ENCODE assay signal across 28 cellular contexts in the genomic region with DNA sequence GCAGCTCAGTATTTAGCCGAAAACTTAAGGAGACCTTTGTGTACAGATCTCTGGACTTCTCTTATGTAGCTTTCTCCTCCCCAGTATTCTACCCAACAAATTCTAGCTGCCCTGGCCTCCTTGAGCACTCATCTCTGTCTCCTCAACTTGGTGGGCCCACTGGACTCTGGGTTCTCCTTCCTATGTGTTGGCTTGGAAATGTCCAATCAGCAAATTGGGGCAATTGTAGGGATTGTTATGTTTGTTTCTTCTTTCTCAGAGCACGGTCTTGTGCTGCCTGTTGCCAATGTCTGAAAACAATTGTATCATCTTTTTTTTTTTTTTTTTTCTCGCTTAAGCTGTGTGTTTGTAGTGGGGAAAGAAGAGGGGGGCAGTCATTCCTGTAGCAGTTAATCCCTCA. TPM values are rescaled to one million over a fixed set of nuclear protein-coding genes. Genes with fewer than 3 reads are reported as not detected.
A peak's percentile ranks its signal among the peaks of the same experiment; 100 is the strongest.
DNase-seq lines count a peak whose midpoint lies in the region; ATAC-seq, FAIRE-seq and TF ChIP-seq lines count a peak whose summit lies in the region.
"Had no signal": no experiment of that assay in that cellular context is flagged by ENCODE, and none has a peak within 500 bp of the region (broad histone marks: within the 10 kb centered on the region; RNA-seq: fewer than 3 reads in every experiment).

No MANE protein-coding gene starts in this region.

- H3K36me3 ChIP-seq in left ventricle myocardium inferior = no peaks in the 10 kb centered on the region
- no peaks in the 10 kb centered on the region for H3K36me3 ChIP-seq in K562 (ENCODE audit: control insufficient read depth, insufficient read depth, low read length)
- H3K36me3 ChIP-seq in endodermal cell (ENCODE audit: control insufficient read depth, insufficient read depth, low read length) = peaks cover 77% of the 10 kb centered on the region
- H3K36me3 ChIP-seq in aorta (ENCODE audit: control insufficient read depth in 1 of 2, insufficient read depth in 2 of 2, low read length in 1 of 2) = no peaks in the 10 kb centered on the region
- H3K36me3 ChIP-seq: BE2C; BLaER1 treated with 17β-estradiol and CSF1 and Interleukin-3, amounts not matched to agents 10 nM and 100 nM; HAP-1 had no signal

- H3K27me3 ChIP-seq in left ventricle myocardium inferior (ENCODE audit: low read depth) (no peaks in the 10 kb centered on the region), K562 (ENCODE audit: control insufficient read depth in 2 of 2, insufficient read depth in 2 of 2, low read length in 2 of 2) (peaks cover 0 to under 1% of the 10 kb centered on the region in 2 experiments; a peak in 1 of 5 replicates), endodermal cell (ENCODE audit: control insufficient read depth, insufficient read depth, low read length, poor library complexity, severe bottlenecking) (no peaks in the 10 kb centered on the region), aorta (ENCODE audit: control insufficient read depth in 1 of 2, insufficient read depth in 2 of 2, low read length in 1 of 2) (no peaks in the 10 kb centered on the region)
- H3K27me3 ChIP-seq: BLaER1 treated with 17β-estradiol and CSF1 and Interleukin-3, amounts not matched to agents 10 nM and 100 nM had no signal

- H3K79me2 ChIP-seq in K562 (ENCODE audit: control insufficient read depth, insufficient read depth, low read length) = no peaks in the 10 kb centered on the region

- H3K4me1 Mint-ChIP-seq in endodermal cell (peaks cover 61% of the 10 kb centered on the region), osteocyte (ENCODE audit: unreplicated experiment) (peaks cover 86% of the 10 kb centered on the region)
- peaks cover 0 to 4% of the 10 kb centered on the region in 2 donors for H3K4me1 Mint-ChIP-seq in stimulated activated naive B cell treated with anti-CD40 and anti-IgM and Interleukin-4, amounts not matched to agents 10 μg/mL and 1 μg/mL and 100 μg/mL, for 72 hours
- H3K4me1 Mint-ChIP-seq: CD14-positive monocyte; CD8-positive, alpha-beta memory T cell had no signal

- TF ChIP-seq CTCF in left ventricle myocardium inferior (IDR thresholded peaks at IDR 0.05; ENCODE audit: borderline replicate concordance) = no peak
- no peak for TF ChIP-seq CTCF in K562 (IDR thresholded peaks at IDR 0.05 in 2 of 3, conservative IDR thresholded peaks at IDR 0.05 in 1 of 3; ENCODE audit: insufficient read depth in 2 of 3, low read depth in 1 of 3, low read length in 3 of 3)
- no peak for TF ChIP-seq CTCF in endodermal cell (conservative IDR thresholded peaks at IDR 0.05)
- TF ChIP-seq CTCF in osteocyte (IDR thresholded peaks at IDR 0.05) = no peak

- H3K4me2 ChIP-seq in K562 (ENCODE audit: insufficient read depth, low read length) = no peak overlapping the region
- H3K4me2 ChIP-seq: BLaER1 treated with 17β-estradiol and CSF1 and Interleukin-3, amounts not matched to agents 10 nM and 100 nM; GM23338 had no signal

- TF ChIP-seq EP300 in K562 (IDR thresholded peaks at IDR 0.05; ENCODE audit: low read length) = no peak

- no peak for TF ChIP-seq RAD21 in K562 (CRISPR knock-in tag; conservative IDR thresholded peaks at IDR 0.05 in 1 of 2, IDR thresholded peaks at IDR 0.05 in 1 of 2)

- H3K9ac ChIP-seq in K562 (ENCODE audit: insufficient read depth in 1 of 2, low read depth in 2 of 2, low read length in 2 of 2) (no peak overlapping the region), endodermal cell (ENCODE audit: extremely low read depth, low read length, poor library complexity, severe bottlenecking) (no peak overlapping the region)
- H3K9ac ChIP-seq: BLaER1 treated with 17β-estradiol and CSF1 and Interleukin-3, amounts not matched to agents 10 nM and 100 nM had no signal

- no peak for TF ChIP-seq POLR2A in K562 (conservative IDR thresholded peaks at IDR 0.05)

- H4K20me1 ChIP-seq in K562 (replicated peaks; ENCODE audit: control insufficient read depth, insufficient read depth, low read length) = no peaks in the 10 kb centered on the region
- H4K20me1 ChIP-seq: BLaER1 treated with 17β-estradiol and CSF1 and Interleukin-3, amounts not matched to agents 10 nM and 100 nM had no signal

- H3K27ac ChIP-seq in left ventricle myocardium inferior (replicated peaks) (peak overlapping the region; percentile 31), K562 (ENCODE audit: extremely low read depth, low read depth, low read length) (no peak overlapping the region), endodermal cell (ENCODE audit: low read depth, low read length) (no peak overlapping the region), aorta (ENCODE audit: low read depth in 1 of 2, low read length in 2 of 2) (no peak overlapping the region)
- H3K27ac ChIP-seq: 22Rv1; BLaER1 treated with 17β-estradiol and CSF1 and Interleukin-3, amounts not matched to agents 10 nM and 100 nM had no signal

- POLR2A ChIA-PET in K562 (lab: Yijun Ruan, JAX) = no interaction called here

- H3K27me3 Mint-ChIP-seq in endodermal cell (ENCODE audit: insufficient read depth) (no peaks in the 10 kb centered on the region), osteocyte (ENCODE audit: unreplicated experiment) (no peaks in the 10 kb centered on the region)
- peaks cover 22 to 23% of the 10 kb centered on the region in 2 donors for H3K27me3 Mint-ChIP-seq in stimulated activated naive B cell treated with anti-CD40 and anti-IgM and Interleukin-4, amounts not matched to agents 10 μg/mL and 1 μg/mL and 100 μg/mL, for 72 hours

- H3K4me3 Mint-ChIP-seq in endodermal cell (peak overlapping the region; percentile 17), osteocyte (ENCODE audit: unreplicated experiment) (no peak overlapping the region)
- no peak overlapping the region for H3K4me3 Mint-ChIP-seq in stimulated activated naive B cell treated with anti-CD40 and anti-IgM and Interleukin-4, amounts not matched to agents 10 μg/mL and 1 μg/mL and 100 μg/mL, for 72 hours
- H3K4me3 Mint-ChIP-seq: CD14-positive monocyte; CD4-positive, alpha-beta T cell; CD8-positive, alpha-beta memory T cell; GM23338; HFFc6 had no signal

- FAIRE-seq in K562 (lab: Jason Lieb, UNC) = no peak
- FAIRE-seq: A204.1, D721Med, GM12878, GM18507, H54 had no signal

- no peak for DNase-seq in left ventricle myocardium inferior
- no peak for DNase-seq in left ventricle myocardium superior
- no peak for DNase-seq in K562 (ENCODE audit: extremely low read depth in 1 of 4, low spot score in 3 of 4)
- DNase-seq in endodermal cell = no peak
- DNase-seq in osteocyte (ENCODE audit: extremely low spot score, unreplicated experiment) = no peak
- DNase-seq in stimulated activated naive B cell treated with anti-CD40 and anti-IgM and Interleukin-4, amounts not matched to agents 10 μg/mL and 1 μg/mL and 100 μg/mL, for 72 hours = no peak
- no peak for DNase-seq in aorta
- no peak for DNase-seq in NOMO-1 (lab: John Stamatoyannopoulos, UW; ENCODE audit: unreplicated experiment in 2 of 2)
- DNase-seq: ACHN; AML-193; BE2C; CD4-positive, alpha-beta T cell; CD8-positive, alpha-beta memory T cell; DMS 273 treated with DMSO at 0.1 percent for 48 hours; DMS79; EL; GDM1; HFFc6 had no signal

- no peaks in the 10 kb centered on the region for H3K9me1 ChIP-seq in K562 (ENCODE audit: control insufficient read depth, insufficient read depth, low read length)

- H3K36me3 Mint-ChIP-seq in endodermal cell (ENCODE audit: low read depth) (peaks cover 45% of the 10 kb centered on the region), osteocyte (ENCODE audit: unreplicated experiment) (peaks cover 58% of the 10 kb centered on the region)
- no peaks in the 10 kb centered on the region for H3K36me3 Mint-ChIP-seq in stimulated activated naive B cell treated with anti-CD40 and anti-IgM and Interleukin-4, amounts not matched to agents 10 μg/mL and 1 μg/mL and 100 μg/mL, for 72 hours
- H3K36me3 Mint-ChIP-seq: CD14-positive monocyte; CD8-positive, alpha-beta memory T cell had no signal

- WGBS in K562 (ENCODE audit: insufficient coverage, low coverage, missing lambda C conversion rate) = 0% methylated on average over 1 of the region's 3 CpGs
- WGBS in endodermal cell (ENCODE audit: insufficient coverage in 1 of 2, insufficient read length in 1 of 2), 2 experiments = 79 to 100% methylated on average over 1 to 3 of the region's 3 CpGs
- 93 to 95% methylated on average over 2 to 3 of the region's 3 CpGs for WGBS in aorta, 2 donors

- intact Hi-C loops in left ventricle myocardium inferior (cut with micrococcal nuclease) (no loop called here), left ventricle myocardium superior (cut with micrococcal nuclease) (no loop called here), K562 (cut with micrococcal nuclease) (no loop called here), aorta (cut with DNase I) (no loop called here)

- in situ Hi-C loops in K562 (cut with MboI) = no loop called here

- H2AFZ ChIP-seq in K562 (ENCODE audit: low read depth, low read length) = no peak overlapping the region
- H2AFZ ChIP-seq: GM23338 had no signal

- CTCF ChIA-PET in K562 (lab: Yijun Ruan, JAX; ENCODE audit: low intra/inter-chr PET ratio) = no interaction called here

- ATAC-seq in left ventricle myocardium superior (no peak), K562 (no peak), aorta (ENCODE audit: low FRiP score) (no peak)
- ATAC-seq in stimulated activated naive B cell treated with anti-CD40 and anti-IgM and Interleukin-4, amounts not matched to agents 10 μg/mL and 1 μg/mL and 100 μg/mL, for 72 hours (replicated peaks) = no peak
- ATAC-seq: GM12878, GM23338 had no signal

- BruUV-seq in K562 (replicated peaks; lab: Mats Ljungman, UMichigan) = no TSS peak

- H3K9me3 Mint-ChIP-seq in endodermal cell (no peaks in the 10 kb centered on the region), osteocyte (ENCODE audit: unreplicated experiment) (peaks cover 9% of the 10 kb centered on the region)
- no peaks in the 10 kb centered on the region for H3K9me3 Mint-ChIP-seq in stimulated activated naive B cell treated with anti-CD40 and anti-IgM and Interleukin-4, amounts not matched to agents 10 μg/mL and 1 μg/mL and 100 μg/mL, for 72 hours
- H3K9me3 Mint-ChIP-seq: CD4-positive, alpha-beta T cell; CD8-positive, alpha-beta memory T cell; GM23338 had no signal

- H3K9me3 ChIP-seq in left ventricle myocardium inferior (replicated peaks) (peaks cover 16% of the 10 kb centered on the region), K562 (replicated peaks; ENCODE audit: control insufficient read depth, insufficient read depth, low read depth, low read length) (no peaks in the 10 kb centered on the region), endodermal cell (ENCODE audit: control insufficient read depth, low read length) (peaks cover 15% of the 10 kb centered on the region), aorta (ENCODE audit: control insufficient read depth, low read length) (no peaks in the 10 kb centered on the region)
- H3K9me3 ChIP-seq: BE2C had no signal

- H3K4me3 ChIP-seq in left ventricle myocardium inferior = no peak overlapping the region
- H3K4me3 ChIP-seq in K562 = no peak overlapping the region
- H3K4me3 ChIP-seq in endodermal cell (ENCODE audit: low read length) = peak overlapping the region; percentile 53
- no peak overlapping the region for H3K4me3 ChIP-seq in aorta (ENCODE audit: low read length in 2 of 2)
- H3K4me3 ChIP-seq: BLaER1 treated with 17β-estradiol and CSF1 and Interleukin-3, amounts not matched to agents 10 nM and 100 nM; GM12878; GM23338; HAP-1 had no signal

- peaks cover 59% of the 10 kb centered on the region for H3K4me1 ChIP-seq in left ventricle myocardium inferior
- H3K4me1 ChIP-seq in K562 (replicated peaks in 1 of 2; ENCODE audit: control insufficient read depth in 2 of 2, insufficient read depth in 2 of 2, low read length in 2 of 2) = no peaks in the 10 kb centered on the region
- peaks cover 10% of the 10 kb centered on the region for H3K4me1 ChIP-seq in endodermal cell (ENCODE audit: control insufficient read depth, insufficient read depth, low read length)
- H3K4me1 ChIP-seq in aorta (ENCODE audit: control insufficient read depth in 1 of 2, insufficient read depth in 2 of 2, low read length in 2 of 2) = peaks cover 0 to 2% of the 10 kb centered on the region in 2 donors
- H3K4me1 ChIP-seq: BLaER1 treated with 17β-estradiol and CSF1 and Interleukin-3, amounts not matched to agents 10 nM and 100 nM had no signal

- H3K27ac Mint-ChIP-seq in endodermal cell (peak overlapping the region; percentile 74), osteocyte (ENCODE audit: unreplicated experiment) (peak overlapping the region; percentile 79)
- no peak overlapping the region for H3K27ac Mint-ChIP-seq in stimulated activated naive B cell treated with anti-CD40 and anti-IgM and Interleukin-4, amounts not matched to agents 10 μg/mL and 1 μg/mL and 100 μg/mL, for 72 hours
- H3K27ac Mint-ChIP-seq: CD14-positive monocyte; CD4-positive, alpha-beta T cell; CD8-positive, alpha-beta memory T cell; GM23338; HFFc6 had no signal

RNA-seq across cellular contexts. Expression of gene NTN4, which starts 30.2 kb away (rescaled TPM):
- 76.8 TPM for total RNA-seq in left ventricle myocardium inferior
- total RNA-seq in left ventricle myocardium superior = 76.5 TPM
- total RNA-seq in K562 (2011; cell fraction: chromatin; rRNA removed; ENCODE audit: low replicate concordance) = not detected in 2 replicates
- total RNA-seq in K562 (2011; cell fraction: nucleolus; rRNA removed) = not detected in 2 replicates
- not detected in 2 replicates for total RNA-seq in K562 (2011; cell fraction: nucleoplasm; rRNA removed)
- not detected in 2 replicates for total RNA-seq in K562 (2014; rRNA removed)
- not detected in 2 replicates for total RNA-seq in K562 (2014; rRNA removed; fragmentation: Illumina TruSeq; extraction: Trizol)
- not detected in 2 replicates for total RNA-seq in K562 (2015; rRNA removed; fragmentation: Illumina TruSeq; extraction: Trizol)
- 0.13 TPM in 1 of 2 replicates, not detected in the other for total RNA-seq in K562 (2021)
- polyA plus RNA-seq in K562 (2011; rRNA removed) = not detected in 2 replicates
- polyA plus RNA-seq in K562 (2011; cell fraction: cytosol; rRNA removed) = 0.01 TPM in 2 replicates
- not detected in 2 replicates for polyA plus RNA-seq in K562 (2011; cell fraction: nucleus; rRNA removed)
- polyA plus RNA-seq in K562 (2012) = not detected in 2 replicates
- not detected in 2 replicates for polyA plus RNA-seq in K562 (2014; fragmentation: Illumina TruSeq; extraction: Trizol)
- polyA plus RNA-seq in K562 (2014; fragmentation: Nextera tagmentation; extraction: Ambion mirVana) = not detected
- polyA plus RNA-seq in K562 (2014; rRNA removed) = not detected in 2 replicates
- not detected in 2 replicates for polyA minus RNA-seq in K562 (2011; rRNA and poly(A)+ RNA removed)
- not detected in 2 replicates for polyA minus RNA-seq in K562 (2011; cell fraction: cytosol; rRNA and poly(A)+ RNA removed)
- polyA minus RNA-seq in K562 (2011; cell fraction: nucleus; rRNA and poly(A)+ RNA removed) = not detected in 2 replicates
- total RNA-seq in endodermal cell = 10 to 100 TPM; 57.4 to 58.2 TPM
- 14.5 TPM for polyA plus RNA-seq in endodermal cell (2013, experiment 1 of 2)
- polyA plus RNA-seq in endodermal cell (2013, experiment 2 of 2) = 15.6 TPM
- total RNA-seq in osteocyte = 654 and 670 TPM in 2 replicates
- total RNA-seq in aorta = 10 to 100 TPM; 60.9 to 66.7 TPM
- 10 to 100 TPM; 19.5 to 68.9 TPM for polyA plus RNA-seq in aorta
- total RNA-seq: CD8-positive, alpha-beta memory T cell had no signal
- polyA plus RNA-seq: CD14-positive monocyte, GM12878 had no signal

Comparison
In these comparisons a context has a peak if more than half of its experiments do, and no peak if none do; other contexts are left out.
1. RNA of gene NTN4, which starts 30.2 kb away (total RNA-seq): 654 to 670 TPM in osteocyte, 76.8 TPM in left ventricle myocardium inferior (single experiment), 76.5 TPM in left ventricle myocardium superior (single experiment), 60.9 to 66.7 TPM in aorta and 57.4 to 58.2 TPM in endodermal cell; 0.13 TPM in K562; every median in the first group is over 10 times any median in the second.